9 cellular contexts compared by ENCODE assay signal in genomic region chr9:96651626-96652025, GRCh38. TPM values are rescaled to one million over a fixed set of nuclear protein-coding genes. Genes with fewer than 3 reads are reported as not detected.
DNase-seq lines count a peak whose midpoint lies in the region; ATAC-seq, FAIRE-seq and TF ChIP-seq lines count a peak whose summit lies in the region.
"Had no signal": no experiment of that assay in that cellular context is flagged by ENCODE, and none has a peak within 500 bp of the region (broad histone marks: within the 10 kb centered on the region; RNA-seq: fewer than 3 reads in every experiment).

No MANE protein-coding gene starts in this region.

- no peak overlapping the region for H3K9ac ChIP-seq in keratinocyte (ENCODE audit: control insufficient read depth, extremely low read depth, insufficient read depth, low read length)

- CTCF ChIA-PET in CD4-positive, alpha-beta T cell (lab: Charles Lee) = no interaction called here

- peak overlapping the region; percentile 7 for H3K4me3 Mint-ChIP-seq in CD4-positive, alpha-beta T cell
- H3K4me3 Mint-ChIP-seq in activated CD4-positive, alpha-beta T cell treated with anti-CD3 and anti-CD28 coated beads, Interleukin-2, amount 10 ng/mL, durations not matched to agents 24 days and 14 days = no peak overlapping the region

- H3K79me2 ChIP-seq in keratinocyte (ENCODE audit: control insufficient read depth, insufficient read depth, low read length) = no peaks in the 10 kb centered on the region

- no peak for FAIRE-seq in keratinocyte (lab: Jason Lieb, UNC)
- FAIRE-seq: endometrium had no signal

- H3K9me3 ChIP-seq in CD4-positive, alpha-beta T cell (ENCODE audit: control insufficient read depth, low read length) = no peaks in the 10 kb centered on the region
- H3K9me3 ChIP-seq in keratinocyte (ENCODE audit: control insufficient read depth, low read depth, low read length) = no peaks in the 10 kb centered on the region
- no peaks in the 10 kb centered on the region for H3K9me3 ChIP-seq in psoas muscle

- H4K20me1 ChIP-seq in keratinocyte (ENCODE audit: control insufficient read depth, extremely low read depth, insufficient read depth, low read length) = no peaks in the 10 kb centered on the region

- no peak overlapping the region for H3K27ac ChIP-seq in CD4-positive, alpha-beta T cell (ENCODE audit: low read depth, low read length)
- H3K27ac ChIP-seq in keratinocyte (ENCODE audit: control insufficient read depth, insufficient read depth, low read length) = no peak overlapping the region
- no peak overlapping the region for H3K27ac ChIP-seq in psoas muscle

- no peaks in the 10 kb centered on the region for H3K9me3 Mint-ChIP-seq in CD4-positive, alpha-beta T cell
- H3K9me3 Mint-ChIP-seq in activated CD4-positive, alpha-beta T cell treated with anti-CD3 and anti-CD28 coated beads, Interleukin-2, amount 10 ng/mL, durations not matched to agents 24 days and 14 days = no peaks in the 10 kb centered on the region

- dilution Hi-C loops in keratinocyte (cut with MboI; ENCODE audit: extremely low pct_ligation_motif_present, low sequenced_read_pairs) = no loop called here

- peak; percentile 60 for TF ChIP-seq CTCF in CD4-positive, alpha-beta T cell (IDR thresholded peaks at IDR 0.05)
- TF ChIP-seq CTCF in keratinocyte (optimal IDR thresholded peaks at IDR 0.05 in 1 of 3, IDR thresholded peaks at IDR 0.05 in 1 of 3, conservative IDR thresholded peaks at IDR 0.05 in 1 of 3; ENCODE audit: extremely low read depth in 1 of 3, insufficient read depth in 2 of 3, low read length in 3 of 3) = peak in 2 of 3 experiments; percentile 24 to 39
- no peak for TF ChIP-seq CTCF in psoas muscle (IDR thresholded peaks at IDR 0.05)

- no peak overlapping the region for H2AFZ ChIP-seq in keratinocyte (ENCODE audit: control insufficient read depth, low read length)

- H3K27ac Mint-ChIP-seq in CD4-positive, alpha-beta T cell = peak overlapping the region; percentile 83
- H3K27ac Mint-ChIP-seq in activated CD4-positive, alpha-beta T cell treated with anti-CD3 and anti-CD28 coated beads, Interleukin-2, amount 10 ng/mL, durations not matched to agents 24 days and 14 days = no peak overlapping the region

- DNase-seq in CD4-positive, alpha-beta T cell = no peak
- DNase-seq in HT1080 (ENCODE audit: low read depth) = peak; percentile 4
- DNase-seq in SW 1271 (lab: John Stamatoyannopoulos, UW) = peak; percentile 27 to 69
- no peak for DNase-seq in keratinocyte (ENCODE audit: low read depth, low spot score)
- no peak for DNase-seq in stimulated activated CD8-positive, alpha-beta memory T cell treated with anti-CD3 and anti-CD28 coated beads, Interleukin-4, amount 100 ng/mL, for 48 hours
- no peak for DNase-seq in activated CD4-positive, alpha-beta T cell treated with anti-CD3 and anti-CD28 coated beads, Interleukin-2, amount 10 ng/mL, durations not matched to agents 24 days and 14 days
- no peak for DNase-seq in psoas muscle
- no peak for DNase-seq in NCI-H2107 (lab: John Stamatoyannopoulos, UW)

- H3K4me1 Mint-ChIP-seq in CD4-positive, alpha-beta T cell (ENCODE audit: low read depth) = peaks cover 32% of the 10 kb centered on the region
- H3K4me1 Mint-ChIP-seq in activated CD4-positive, alpha-beta T cell treated with anti-CD3 and anti-CD28 coated beads, Interleukin-2, amount 10 ng/mL, durations not matched to agents 24 days and 14 days = peaks cover 12% of the 10 kb centered on the region

- H3K9me1 ChIP-seq in keratinocyte (ENCODE audit: control insufficient read depth, extremely low read depth, insufficient read depth, low read length) = no peaks in the 10 kb centered on the region

- intact Hi-C loops in CD4-positive, alpha-beta T cell (cut with DNase I, micrococcal nuclease) = loop anchor here (1.0 to 5.0 kb wide), 3 partner anchors 84 to 325 kb away; no protein-coding TSS in a partner anchor
- intact Hi-C loops in activated CD4-positive, alpha-beta T cell treated with anti-CD3 and anti-CD28 coated beads, Interleukin-2, amount 10 ng/mL, durations not matched to agents 24 days and 14 days (cut with micrococcal nuclease) = loop anchor here (1.0 to 5.0 kb wide), 3 partner anchors 84 to 324 kb away; no protein-coding TSS in a partner anchor
- intact Hi-C loops in psoas muscle (cut with DNase I) = loop anchor here in 1 of 2 donors (5.0 kb wide), 1 partner anchor 34 kb away; the partner anchor contains the start of gene CDC14B

- no peak overlapping the region for H3K4me2 ChIP-seq in keratinocyte (ENCODE audit: control insufficient read depth, extremely low read depth, insufficient read depth, low read depth, low read length)

- H3K27me3 Mint-ChIP-seq in CD4-positive, alpha-beta T cell = no peaks in the 10 kb centered on the region
- H3K27me3 Mint-ChIP-seq in activated CD4-positive, alpha-beta T cell treated with anti-CD3 and anti-CD28 coated beads, Interleukin-2, amount 10 ng/mL, durations not matched to agents 24 days and 14 days = peaks cover 2% of the 10 kb centered on the region

- H3K27me3 ChIP-seq in CD4-positive, alpha-beta T cell (ENCODE audit: control insufficient read depth, insufficient read depth, low read length) = no peaks in the 10 kb centered on the region
- no peaks in the 10 kb centered on the region for H3K27me3 ChIP-seq in keratinocyte (ENCODE audit: control insufficient read depth, extremely low read depth, insufficient read depth, low read length)
- H3K27me3 ChIP-seq in psoas muscle (ENCODE audit: insufficient read depth in 3 of 3, low read length in 2 of 3) = no peaks in the 10 kb centered on the region

- H3K4me1 ChIP-seq in keratinocyte (ENCODE audit: control insufficient read depth, extremely low read depth, insufficient read depth, low read length) (peaks cover 6% of the 10 kb centered on the region), psoas muscle (peaks cover 65% of the 10 kb centered on the region)

- H3K4me3 ChIP-seq in keratinocyte (ENCODE audit: control insufficient read depth in 2 of 3, extremely low read depth in 1 of 3, insufficient read depth in 2 of 3, low read depth in 1 of 3, low read length in 3 of 3) (no peak overlapping the region), psoas muscle (no peak overlapping the region)

- peaks cover 45% of the 10 kb centered on the region for H3K36me3 Mint-ChIP-seq in CD4-positive, alpha-beta T cell (ENCODE audit: low read depth)
- peaks cover 9% of the 10 kb centered on the region for H3K36me3 Mint-ChIP-seq in activated CD4-positive, alpha-beta T cell treated with anti-CD3 and anti-CD28 coated beads, Interleukin-2, amount 10 ng/mL, durations not matched to agents 24 days and 14 days (ENCODE audit: low read depth)

- ATAC-seq in CD4-positive, alpha-beta T cell (ENCODE audit: poor library complexity) = no peak
- ATAC-seq in psoas muscle = no peak

- H3K36me3 ChIP-seq in keratinocyte (ENCODE audit: control insufficient read depth in 2 of 2, extremely low read depth in 1 of 2, insufficient read depth in 2 of 2, low read length in 2 of 2) (peaks cover 3 to 4% of the 10 kb centered on the region in 2 experiments), psoas muscle (ENCODE audit: insufficient read depth in 1 of 2, low read depth in 1 of 2) (peaks cover 3 to 48% of the 10 kb centered on the region in 2 donors)

- POLR2A ChIA-PET in CD4-positive, alpha-beta T cell (lab: Charles Lee) = no interaction called here

RNA-seq across cellular contexts. Expression of gene PRXL2C, which starts 3.5 kb away (rescaled TPM):
- 10 to 100 TPM; 25.0 to 25.4 TPM for total RNA-seq in CD4-positive, alpha-beta T cell
- 18.9 and 22.7 TPM in 2 replicates for total RNA-seq in HT1080 (2014; rRNA removed; shearing (Covaris generic))
- 7.7 and 8.8 TPM in 2 replicates for polyA plus RNA-seq in HT1080 (2015; cell fraction: cytosol; rRNA removed)
- polyA plus RNA-seq in HT1080 (2015; cell fraction: nucleus; rRNA removed) = 2.5 and 3.2 TPM in 2 replicates
- 4.2 to 10.1 TPM (median 8.6 TPM) in 3 replicates for polyA plus RNA-seq in keratinocyte
- 3.9 TPM for polyA plus RNA-seq in keratinocyte (2011; ENCODE audit: low read depth)
- polyA plus RNA-seq in keratinocyte (2011; cell fraction: cytosol; rRNA removed) = 4.6 and 7.7 TPM in 2 replicates
- 2.1 and 2.5 TPM in 2 replicates for polyA plus RNA-seq in keratinocyte (2011; cell fraction: nucleus; rRNA removed)
- polyA plus RNA-seq in keratinocyte (2012; ENCODE audit: low replicate concordance) = 3.9 and 8.1 TPM in 2 replicates
- 2.5 to 3.9 TPM (median 3.8 TPM) in 3 replicates for polyA minus RNA-seq in keratinocyte
- 7.1 TPM for polyA minus RNA-seq in keratinocyte (2011; cell fraction: cytosol; rRNA and poly(A)+ RNA removed)
- 1.2 and 4.0 TPM in 2 replicates for polyA minus RNA-seq in keratinocyte (2011; cell fraction: nucleus; rRNA and poly(A)+ RNA removed)
- 7.8 and 9.8 TPM in 2 replicates for total RNA-seq in activated CD4-positive, alpha-beta T cell treated with anti-CD3 and anti-CD28 coated beads, Interleukin-2, amount 10 ng/mL, durations not matched to agents 24 days and 14 days
- 10 to 100 TPM; 13.8 to 31.3 (median 23.5) TPM for total RNA-seq in psoas muscle
- 10 to 100 TPM in 2 of 3 donors, 1 to 10 TPM in 1; 6.2 to 16.9 (median 14.7) TPM for polyA plus RNA-seq in psoas muscle

RNA-seq across cellular contexts. Expression of gene CDC14B, which starts 32.0 kb away (rescaled TPM):
- 1 to 10 TPM; 3.5 TPM for total RNA-seq in CD4-positive, alpha-beta T cell
- 5.2 and 8.2 TPM in 2 replicates for total RNA-seq in HT1080 (2014; rRNA removed; shearing (Covaris generic))
- polyA plus RNA-seq in HT1080 (2015; cell fraction: cytosol; rRNA removed) = 8.1 and 10.0 TPM in 2 replicates
- polyA plus RNA-seq in HT1080 (2015; cell fraction: nucleus; rRNA removed) = 7.6 and 8.4 TPM in 2 replicates
- 4.5 to 9.3 TPM (median 7.5 TPM) in 3 replicates for polyA plus RNA-seq in keratinocyte
- polyA plus RNA-seq in keratinocyte (2011; ENCODE audit: low read depth) = 2.7 TPM
- 5.5 and 8.7 TPM in 2 replicates for polyA plus RNA-seq in keratinocyte (2011; cell fraction: cytosol; rRNA removed)
- 10.3 and 11.9 TPM in 2 replicates for polyA plus RNA-seq in keratinocyte (2011; cell fraction: nucleus; rRNA removed)
- polyA plus RNA-seq in keratinocyte (2012; ENCODE audit: low replicate concordance) = 3.5 and 7.3 TPM in 2 replicates
- 7.5 to 21.1 TPM (median 8.2 TPM) in 3 replicates for polyA minus RNA-seq in keratinocyte
- 8.2 TPM for polyA minus RNA-seq in keratinocyte (2011; cell fraction: cytosol; rRNA and poly(A)+ RNA removed)
- 7.9 and 13.1 TPM in 2 replicates for polyA minus RNA-seq in keratinocyte (2011; cell fraction: nucleus; rRNA and poly(A)+ RNA removed)
- 1.0 and 1.1 TPM in 2 replicates for total RNA-seq in activated CD4-positive, alpha-beta T cell treated with anti-CD3 and anti-CD28 coated beads, Interleukin-2, amount 10 ng/mL, durations not matched to agents 24 days and 14 days
- 10 to 100 TPM in 1 of 4 donors, 1 to 10 TPM in 3; 2.1 to 10.7 (median 6.1) TPM for total RNA-seq in psoas muscle
- 1 to 10 TPM in 2 of 3 donors, under 1 TPM in 1; 0.87 to 2.6 (median 2.5) TPM for polyA plus RNA-seq in psoas muscle

Comparison
In these comparisons a context has a peak if more than half of its experiments do, and no peak if none do; other contexts are left out.
1. DNase-seq: peak in HT1080 (single experiment) and SW 1271 (2 of 2); none in CD4-positive, alpha-beta T cell (0 of 10), keratinocyte (single experiment), stimulated activated CD8-positive, alpha-beta memory T cell treated with anti-CD3 and anti-CD28 coated beads, Interleukin-4, amount 100 ng/mL, for 48 hours (single experiment), activated CD4-positive, alpha-beta T cell treated with anti-CD3 and anti-CD28 coated beads, Interleukin-2, amount 10 ng/mL, durations not matched to agents 24 days and 14 days (single experiment), psoas muscle (0 of 2) and NCI-H2107 (single experiment).